24 cellular contexts compared by ENCODE assay signal in the genomic region with DNA sequence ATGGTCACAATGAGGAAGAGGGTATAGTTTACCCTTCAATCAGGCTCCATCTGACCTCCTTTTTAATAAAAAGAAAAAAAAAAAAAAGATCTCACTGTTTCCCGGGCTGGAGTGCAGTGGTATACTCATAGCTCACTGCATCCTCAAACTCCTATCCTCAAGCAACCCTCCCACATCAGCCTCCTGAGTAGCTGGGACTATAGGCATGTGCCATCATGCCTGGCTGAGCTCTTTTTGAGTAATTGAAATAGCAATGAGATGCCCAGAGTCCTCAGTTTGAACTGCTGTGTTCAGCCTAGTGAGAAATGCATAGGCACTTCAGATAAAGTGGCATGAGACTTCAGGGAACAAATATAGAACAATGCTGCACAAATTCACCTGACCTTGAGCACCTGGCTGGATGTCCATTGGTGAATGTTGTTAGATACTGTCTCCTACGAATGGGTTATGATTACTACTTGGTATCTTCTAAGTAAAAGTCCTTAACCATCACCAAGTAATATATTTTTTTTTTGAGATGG.
"Had no signal": no experiment of that assay in that cellular context is flagged by ENCODE, and none has a peak within 500 bp of the region (broad histone marks: within the 10 kb centered on the region; RNA-seq: fewer than 3 reads in every experiment).

No MANE protein-coding gene starts in this region.

- DNase-seq: activated CD4-positive, alpha-beta memory T cell treated with anti-CD3 and anti-CD28 coated beads, Interleukin-2, amount 10 ng/mL, durations not matched to agents 7 days and 5 days; activated CD4-positive, alpha-beta T cell treated with anti-CD3 and anti-CD28 coated beads, Interleukin-2, amount 10 ng/mL, durations not matched to agents 7 days and 5 days; activated CD4-positive, CD25-positive, alpha-beta regulatory T cell; activated gamma-delta T cell; activated naive CD4-positive, alpha-beta T cell treated with anti-CD3 and anti-CD28 coated beads for 36 hours; activated T-cell treated with anti-CD3 and anti-CD28 coated beads for 4 hours; activated T-cell treated with anti-CD3 and anti-CD28 coated beads, Interleukin-2, amount 50 U/mL, for 48 hours; brain microvascular endothelial cell; caudate nucleus; Kasumi-1; KBM-7; NCI-H1048; NCI-H146; NCI-H187 treated with DMSO at 0.1 percent for 48 hours; NCI-H2081 treated with DMSO at 0.1 percent for 48 hours; NCI-H510A treated with DMSO at 0.1 percent for 48 hours; NCI-H69; Peyer's patch; T-cell; T-helper 2 cell; T1000 had no signal

- H3K4me1 ChIP-seq: Peyer's patch had no signal

- H3K4me3 Mint-ChIP-seq: activated CD4-positive, alpha-beta memory T cell treated with anti-CD3 and anti-CD28 coated beads, Interleukin-2, amount 10 ng/mL, durations not matched to agents 7 days and 5 days; activated CD4-positive, alpha-beta T cell treated with anti-CD3 and anti-CD28 coated beads, Interleukin-2, amount 10 ng/mL, durations not matched to agents 7 days and 5 days; activated naive CD4-positive, alpha-beta T cell treated with anti-CD3 and anti-CD28 coated beads for 36 hours; activated naive CD8-positive, alpha-beta T cell; activated T-helper 17 cell treated with anti-CD3 and anti-CD28 coated beads, Interleukin-2, amount 50 U/mL, for 72 hours; T-cell had no signal

- H3K27me3 ChIP-seq: brain microvascular endothelial cell, Peyer's patch had no signal

- ATAC-seq: activated T-helper 17 cell treated with anti-CD3 and anti-CD28 coated beads, Interleukin-2, amount 50 U/mL, for 72 hours; T-cell had no signal

- H3K36me3 Mint-ChIP-seq: activated naive CD8-positive, alpha-beta T cell; T-cell had no signal

- H3K9me3 ChIP-seq: Peyer's patch had no signal

- H3K9me3 Mint-ChIP-seq: activated CD4-positive, alpha-beta memory T cell treated with anti-CD3 and anti-CD28 coated beads, Interleukin-2, amount 10 ng/mL, durations not matched to agents 7 days and 5 days; activated CD4-positive, alpha-beta T cell treated with anti-CD3 and anti-CD28 coated beads, Interleukin-2, amount 10 ng/mL, durations not matched to agents 7 days and 5 days; activated naive CD4-positive, alpha-beta T cell treated with anti-CD3 and anti-CD28 coated beads for 36 hours; activated T-helper 17 cell treated with anti-CD3 and anti-CD28 coated beads, Interleukin-2, amount 50 U/mL, for 72 hours; T-cell had no signal

- H3K4me1 Mint-ChIP-seq: activated CD4-positive, alpha-beta memory T cell treated with anti-CD3 and anti-CD28 coated beads, Interleukin-2, amount 10 ng/mL, durations not matched to agents 7 days and 5 days; activated CD4-positive, alpha-beta T cell treated with anti-CD3 and anti-CD28 coated beads, Interleukin-2, amount 10 ng/mL, durations not matched to agents 7 days and 5 days; activated T-helper 17 cell treated with anti-CD3 and anti-CD28 coated beads, Interleukin-2, amount 50 U/mL, for 72 hours; T-cell had no signal

- H3K4me3 ChIP-seq: Peyer's patch, SK-N-MC had no signal

- H3K27ac Mint-ChIP-seq: activated CD4-positive, alpha-beta memory T cell treated with anti-CD3 and anti-CD28 coated beads, Interleukin-2, amount 10 ng/mL, durations not matched to agents 7 days and 5 days; activated CD4-positive, alpha-beta T cell treated with anti-CD3 and anti-CD28 coated beads, Interleukin-2, amount 10 ng/mL, durations not matched to agents 7 days and 5 days; activated naive CD4-positive, alpha-beta T cell treated with anti-CD3 and anti-CD28 coated beads for 36 hours; activated naive CD8-positive, alpha-beta T cell; activated T-helper 17 cell treated with anti-CD3 and anti-CD28 coated beads, Interleukin-2, amount 50 U/mL, for 72 hours; T-cell had no signal

- H3K36me3 ChIP-seq: brain microvascular endothelial cell had no signal

- H3K27ac ChIP-seq: brain microvascular endothelial cell, Peyer's patch, SK-N-MC had no signal
